ENCODE assay signal across 20 cellular contexts in genomic region chr22:43144949-43145348, GRCh38. TPM values are rescaled to one million over a fixed set of nuclear protein-coding genes. Genes with fewer than 3 reads are reported as not detected.
DNase-seq lines count a peak whose midpoint lies in the region; ATAC-seq and TF ChIP-seq lines count a peak whose summit lies in the region.
"Had no signal": no experiment of that assay in that cellular context is flagged by ENCODE, and none has a peak within 500 bp of the region (broad histone marks: within the 10 kb centered on the region; RNA-seq: fewer than 3 reads in every experiment).

No MANE protein-coding gene starts in this region.

- TF ChIP-seq EP300 in gastroesophageal sphincter (IDR thresholded peaks at IDR 0.05): no peak

- CTCF ChIA-PET in OCI-LY7 (lab: Charles Lee; ENCODE audit: unreplicated experiment): no interaction called here
- CTCF ChIA-PET in activated CD4-positive, alpha-beta T cell treated with anti-CD3 and anti-CD28 coated beads, Interleukin-2, amount 10 ng/mL, durations not matched to agents 7 days and 5 days (lab: Charles Lee): no interaction called here

- H3K9me3 Mint-ChIP-seq in CD14-positive monocyte: peaks cover 0 to 2% (median 0%) of the 10 kb centered on the region in 7 donors
- H3K9me3 Mint-ChIP-seq in activated CD4-positive, alpha-beta T cell treated with anti-CD3 and anti-CD28 coated beads, Interleukin-2, amount 10 ng/mL, durations not matched to agents 7 days and 5 days: no peaks in the 10 kb centered on the region
- H3K9me3 Mint-ChIP-seq: activated naive CD8-positive, alpha-beta T cell treated with anti-CD3 and anti-CD28 coated beads, Interleukin-2, amount 50 U/mL, for 24 hours had no signal

- H4K20me1 ChIP-seq in OCI-LY7 (ENCODE audit: insufficient read depth, low read length) (no peaks in the 10 kb centered on the region), osteoblast (ENCODE audit: insufficient read depth, low read length) (no peaks in the 10 kb centered on the region)

- H3K4me3 Mint-ChIP-seq in CD14-positive monocyte: no peak overlapping the region
- H3K4me3 Mint-ChIP-seq in activated CD4-positive, alpha-beta T cell treated with anti-CD3 and anti-CD28 coated beads, Interleukin-2, amount 10 ng/mL, durations not matched to agents 7 days and 5 days: no peak overlapping the region
- H3K4me3 Mint-ChIP-seq: activated naive CD8-positive, alpha-beta T cell treated with anti-CD3 and anti-CD28 coated beads, Interleukin-2, amount 50 U/mL, for 24 hours had no signal

- H3K36me3 Mint-ChIP-seq in CD14-positive monocyte: peaks cover 11 to 14% of the 10 kb centered on the region in 2 donors
- peaks cover 9% of the 10 kb centered on the region for H3K36me3 Mint-ChIP-seq in activated CD4-positive, alpha-beta T cell treated with anti-CD3 and anti-CD28 coated beads, Interleukin-2, amount 10 ng/mL, durations not matched to agents 7 days and 5 days (ENCODE audit: low read depth)

- WGBS in gastroesophageal sphincter (ENCODE audit: low coverage in 1 of 2), 2 donors: 60 to 75% methylated on average over 1 to 3 of the region's 3 CpGs

- peak overlapping the region; percentile 10; the same call in 1 of the 2 replicates for H2AFZ ChIP-seq in OCI-LY7 (ENCODE audit: low read length)
- H2AFZ ChIP-seq in osteoblast (ENCODE audit: low read length): no peak overlapping the region

- H3K4me1 ChIP-seq in OCI-LY7 (ENCODE audit: insufficient read depth, low read length, poor library complexity, severe bottlenecking): peaks cover 50% of the 10 kb centered on the region
- H3K4me1 ChIP-seq in osteoblast (ENCODE audit: insufficient read depth, low read length): peaks cover 6% of the 10 kb centered on the region
- peaks cover 0 to 30% (median 7%) of the 10 kb centered on the region in 3 donors for H3K4me1 ChIP-seq in gastroesophageal sphincter

- no peaks in the 10 kb centered on the region for H3K27me3 ChIP-seq in osteoblast (ENCODE audit: insufficient read depth, low read length)
- no peaks in the 10 kb centered on the region for H3K27me3 ChIP-seq in gastroesophageal sphincter
- H3K27me3 ChIP-seq: body of pancreas had no signal

- H3K4me3 ChIP-seq in OCI-LY7 (ENCODE audit: low read depth, low read length, poor library complexity, severe bottlenecking) (no peak overlapping the region), osteoblast (ENCODE audit: insufficient read depth, low read length) (no peak overlapping the region), gastroesophageal sphincter (no peak overlapping the region)
- H3K4me3 ChIP-seq: body of pancreas, GM12878 had no signal

- peaks cover 18% of the 10 kb centered on the region for H3K36me3 ChIP-seq in OCI-LY7 (ENCODE audit: insufficient read depth, low read length)
- H3K36me3 ChIP-seq in osteoblast (ENCODE audit: insufficient read depth, low read length): peaks cover 4% of the 10 kb centered on the region
- peaks cover 0 to 13% of the 10 kb centered on the region in 2 donors for H3K36me3 ChIP-seq in gastroesophageal sphincter

- H3K9me3 ChIP-seq in OCI-LY7 (ENCODE audit: low read length) (no peaks in the 10 kb centered on the region), osteoblast (ENCODE audit: low read depth, low read length) (no peaks in the 10 kb centered on the region), gastroesophageal sphincter (no peaks in the 10 kb centered on the region)
- H3K9me3 ChIP-seq: body of pancreas had no signal

- POLR2A ChIA-PET in OCI-LY7 (lab: Charles Lee): interaction anchor here (0.7 to 1.4 kb wide), 3 partner anchors 17 to 49 kb away, joined by 3 to 4 read pairs (median 3); no protein-coding TSS in a partner anchor
- POLR2A ChIA-PET in activated CD4-positive, alpha-beta T cell treated with anti-CD3 and anti-CD28 coated beads, Interleukin-2, amount 10 ng/mL, durations not matched to agents 7 days and 5 days (lab: Charles Lee): no interaction called here

- DNase-seq in CD14-positive monocyte (ENCODE audit: low spot score): no peak
- no peak for DNase-seq in OCI-LY7 (ENCODE audit: low spot score)
- peak; percentile 76 for DNase-seq in osteoblast (ENCODE audit: insufficient read length, low spot score, missing footprints)
- DNase-seq in activated CD4-positive, CD25-positive, alpha-beta regulatory T cell treated with anti-CD3 and anti-CD28 coated beads, Interleukin-2, amount 50 U/mL, for 72 hours: no peak
- DNase-seq in AG20443 (ENCODE audit: low spot score): no peak
- no peak for DNase-seq in activated CD4-positive, alpha-beta T cell treated with anti-CD3 and anti-CD28 coated beads, Interleukin-2, amount 10 ng/mL, durations not matched to agents 7 days and 5 days
- DNase-seq: activated naive CD8-positive, alpha-beta T cell treated with anti-CD3 and anti-CD28 coated beads, Interleukin-2, amount 50 U/mL, for 24 hours; body of pancreas; effector memory CD4-positive, alpha-beta T cell; kidney glomerular epithelial cell; mesenchymal stem cell; NCI-H2029; NCI-H345; NCI-H774; Right ventricle myocardium superior had no signal

- ATAC-seq in esophagus mucosa (peak; percentile 78), gastroesophageal sphincter (no peak)
- ATAC-seq: activated naive CD8-positive, alpha-beta T cell treated with anti-CD3 and anti-CD28 coated beads, Interleukin-2, amount 50 U/mL, for 24 hours; body of pancreas; GM12878 had no signal

- H3K4me1 Mint-ChIP-seq in CD14-positive monocyte: peaks cover 64% of the 10 kb centered on the region
- peaks cover 54% of the 10 kb centered on the region for H3K4me1 Mint-ChIP-seq in activated CD4-positive, alpha-beta T cell treated with anti-CD3 and anti-CD28 coated beads, Interleukin-2, amount 10 ng/mL, durations not matched to agents 7 days and 5 days

- BruUV-seq in OCI-LY7 (replicated peaks; lab: Mats Ljungman, UMichigan): no TSS peak

- intact Hi-C loops in CD14-positive monocyte (cut with micrococcal nuclease): no loop called here
- intact Hi-C loops in OCI-LY7 (cut with micrococcal nuclease; ENCODE audit: unreplicated experiment): no loop called here

- peak overlapping the region; percentile 95 to 99 (median 98) for H3K27ac Mint-ChIP-seq in CD14-positive monocyte
- no peak overlapping the region for H3K27ac Mint-ChIP-seq in activated CD4-positive, alpha-beta T cell treated with anti-CD3 and anti-CD28 coated beads, Interleukin-2, amount 10 ng/mL, durations not matched to agents 7 days and 5 days
- H3K27ac Mint-ChIP-seq: activated naive CD8-positive, alpha-beta T cell treated with anti-CD3 and anti-CD28 coated beads, Interleukin-2, amount 50 U/mL, for 24 hours had no signal

- TF ChIP-seq POLR2A in gastroesophageal sphincter (IDR thresholded peaks at IDR 0.05): no peak

- no peak overlapping the region for H3K27ac ChIP-seq in OCI-LY7 (ENCODE audit: low read depth, low read length, poor library complexity, severe bottlenecking)
- no peak overlapping the region for H3K27ac ChIP-seq in osteoblast (ENCODE audit: low read depth, low read length)
- no peak overlapping the region for H3K27ac ChIP-seq in gastroesophageal sphincter
- H3K27ac ChIP-seq: body of pancreas had no signal

- TF ChIP-seq CTCF in CD14-positive monocyte (IDR thresholded peaks at IDR 0.05): no peak
- no peak for TF ChIP-seq CTCF in OCI-LY7 (conservative IDR thresholded peaks at IDR 0.05; ENCODE audit: low read length)
- no peak for TF ChIP-seq CTCF in osteoblast (IDR thresholded peaks at IDR 0.05; ENCODE audit: extremely low read depth, low read depth, low read length)
- no peak for TF ChIP-seq CTCF in gastroesophageal sphincter (IDR thresholded peaks at IDR 0.05)

- H3K79me2 ChIP-seq in OCI-LY7 (ENCODE audit: insufficient read depth, low read depth, low read length) (peaks cover 17% of the 10 kb centered on the region), osteoblast (ENCODE audit: insufficient read depth, low read length) (peaks cover 24% of the 10 kb centered on the region)

- H3K4me2 ChIP-seq in OCI-LY7 (ENCODE audit: low read length) (no peak overlapping the region), osteoblast (ENCODE audit: insufficient read depth, low read length) (no peak overlapping the region)

- H3K9me2 ChIP-seq in OCI-LY7 (ENCODE audit: insufficient read depth, low read length): no peaks in the 10 kb centered on the region

- no peaks in the 10 kb centered on the region for H3K27me3 Mint-ChIP-seq in CD14-positive monocyte (ENCODE audit: low read depth in 3 of 3)
- no peaks in the 10 kb centered on the region for H3K27me3 Mint-ChIP-seq in activated CD4-positive, alpha-beta T cell treated with anti-CD3 and anti-CD28 coated beads, Interleukin-2, amount 10 ng/mL, durations not matched to agents 7 days and 5 days
- H3K27me3 Mint-ChIP-seq: activated naive CD8-positive, alpha-beta T cell treated with anti-CD3 and anti-CD28 coated beads, Interleukin-2, amount 50 U/mL, for 24 hours had no signal

RNA-seq across cellular contexts. Expression of gene MCAT, which starts 1.8 kb away (rescaled TPM):
- polyA plus RNA-seq in CD14-positive monocyte: 1 to 10 TPM; 6.8 to 8.9 TPM
- total RNA-seq in OCI-LY7 (2014; rRNA removed; shearing (Covaris generic)): 28.4 and 30.6 TPM in 2 replicates
- 23.1 and 33.2 TPM in 2 replicates for total RNA-seq in OCI-LY7 (2022)
- total RNA-seq in esophagus mucosa: 14.9 TPM
- 12.7 and 21.4 TPM in 2 replicates for total RNA-seq in osteoblast
- total RNA-seq in activated CD4-positive, alpha-beta T cell treated with anti-CD3 and anti-CD28 coated beads, Interleukin-2, amount 10 ng/mL, durations not matched to agents 7 days and 5 days: 10 to 100 TPM in 1 of 2 experiments, 1 to 10 TPM in 1; 9.5 to 10.4 TPM
- total RNA-seq in gastroesophageal sphincter: 10 to 100 TPM; 15.8 to 21.7 (median 19.2) TPM

RNA-seq across cellular contexts. Expression of gene TSPO, which starts 6.4 kb away (rescaled TPM):
- polyA plus RNA-seq in CD14-positive monocyte: 1,000 to 10,000 TPM; 2,230 to 2,663 TPM
- total RNA-seq in OCI-LY7 (2014; rRNA removed; shearing (Covaris generic)): 47.1 and 59.6 TPM in 2 replicates
- 55.5 and 69.9 TPM in 2 replicates for total RNA-seq in OCI-LY7 (2022)
- total RNA-seq in esophagus mucosa: 435 TPM
- 274 and 297 TPM in 2 replicates for total RNA-seq in osteoblast
- 100 to 1,000 TPM in 1 of 2 experiments, 10 to 100 TPM in 1; 90.9 to 122 TPM for total RNA-seq in activated CD4-positive, alpha-beta T cell treated with anti-CD3 and anti-CD28 coated beads, Interleukin-2, amount 10 ng/mL, durations not matched to agents 7 days and 5 days
- 100 to 1,000 TPM; 112 to 240 (median 178) TPM for total RNA-seq in gastroesophageal sphincter

RNA-seq across cellular contexts. Expression of gene BIK, which starts 34.4 kb away (rescaled TPM):
- polyA plus RNA-seq in CD14-positive monocyte: 1 to 10 TPM; 3.1 TPM
- 104 and 143 TPM in 2 replicates for total RNA-seq in OCI-LY7 (2014; rRNA removed; shearing (Covaris generic))
- total RNA-seq in OCI-LY7 (2022) (67.6 and 88.4 TPM in 2 replicates), esophagus mucosa (22.9 TPM), osteoblast (not detected in 2 replicates), gastroesophageal sphincter (1 to 10 TPM in 1 of 4 donors, not detected in 3; 1.7 TPM)
- 1 to 10 TPM; 1.4 to 1.9 TPM for total RNA-seq in activated CD4-positive, alpha-beta T cell treated with anti-CD3 and anti-CD28 coated beads, Interleukin-2, amount 10 ng/mL, durations not matched to agents 7 days and 5 days
- total RNA-seq: posterior vena cava, Right ventricle myocardium superior, temporal lobe had no signal

RNA-seq across cellular contexts. Expression of gene TTLL12, which starts 42.0 kb away (rescaled TPM):
- polyA plus RNA-seq in CD14-positive monocyte: 10 to 100 TPM; 16.5 to 16.6 TPM
- total RNA-seq in OCI-LY7 (2014; rRNA removed; shearing (Covaris generic)): 66.7 and 71.5 TPM in 2 replicates
- total RNA-seq in OCI-LY7 (2022) (62.6 and 66.5 TPM in 2 replicates), esophagus mucosa (120 TPM), osteoblast (29.0 and 29.2 TPM in 2 replicates), gastroesophageal sphincter (10 to 100 TPM; 20.8 to 34.5 (median 23.4) TPM)
- 10 to 100 TPM; 42.9 to 44.6 TPM for total RNA-seq in activated CD4-positive, alpha-beta T cell treated with anti-CD3 and anti-CD28 coated beads, Interleukin-2, amount 10 ng/mL, durations not matched to agents 7 days and 5 days

RNA-seq across cellular contexts. Expression of gene TTLL1, which starts 55.8 kb away (rescaled TPM):
- 1 to 10 TPM; 5.6 to 6.0 TPM for polyA plus RNA-seq in CD14-positive monocyte
- 5.5 and 5.8 TPM in 2 replicates for total RNA-seq in OCI-LY7 (2014; rRNA removed; shearing (Covaris generic))
- 7.1 and 9.9 TPM in 2 replicates for total RNA-seq in OCI-LY7 (2022)
- total RNA-seq in esophagus mucosa: 4.7 TPM
- total RNA-seq in osteoblast: 15.9 and 20.0 TPM in 2 replicates
- total RNA-seq in activated CD4-positive, alpha-beta T cell treated with anti-CD3 and anti-CD28 coated beads, Interleukin-2, amount 10 ng/mL, durations not matched to agents 7 days and 5 days: 1 to 10 TPM; 9.0 to 9.3 TPM
- 1 to 10 TPM; 3.9 to 8.0 (median 5.4) TPM for total RNA-seq in gastroesophageal sphincter
